In genomic region chr4:71188197-71188625, GRCh38 we compare ENCODE assay signal across 9 cellular contexts.
DNase-seq lines count a peak whose midpoint lies in the region; ATAC-seq and TF ChIP-seq lines count a peak whose summit lies in the region.
"Had no signal": no experiment of that assay in that cellular context is flagged by ENCODE, and none has a peak within 500 bp of the region (broad histone marks: within the 10 kb centered on the region; RNA-seq: fewer than 3 reads in every experiment).

No MANE protein-coding gene starts in this region.

- intact Hi-C loops in naive thymus-derived CD4-positive, alpha-beta T cell (cut with micrococcal nuclease) = loop anchor here (5.0 to 10.0 kb wide), 4 partner anchors 283 to 1837 kb away; partner anchors contain the start of genes GRSF1 (in 2 of the 2) and MOB1B (in 1 of the 2)

- DNase-seq in AG04449 (ENCODE audit: low read depth, low spot score) (no peak), HK-2 (ENCODE audit: unreplicated experiment) (peak; percentile 24), cerebellar cortex (ENCODE audit: low spot score) (peak; percentile 38), NCI-H146 (lab: John Stamatoyannopoulos, UW) (no peak), erythroblast (lab: John Stamatoyannopoulos, UW) (no peak)
- no peak for DNase-seq in naive thymus-derived CD4-positive, alpha-beta T cell
- DNase-seq: MV-4-11 had no signal

- no peak overlapping the region for H3K27ac ChIP-seq in naive thymus-derived CD4-positive, alpha-beta T cell (ENCODE audit: low read depth, low read length)

- H3K9me3 Mint-ChIP-seq in naive thymus-derived CD4-positive, alpha-beta T cell = peaks cover 0 to 1% (median 0%) of the 10 kb centered on the region in 11 donors

- H3K4me1 Mint-ChIP-seq in naive thymus-derived CD4-positive, alpha-beta T cell = peaks cover 15 to 30% (median 25%) of the 10 kb centered on the region in 7 donors

- peak overlapping the region; percentile 81 for H3K4me3 ChIP-seq in AG04449 (ENCODE audit: low read depth, low read length)
- H3K4me3 ChIP-seq in naive thymus-derived CD4-positive, alpha-beta T cell (ENCODE audit: low read length) = peak overlapping the region; percentile 37

- H3K4me3 Mint-ChIP-seq in naive thymus-derived CD4-positive, alpha-beta T cell = peak overlapping the region; percentile 61 to 85 (median 78)

- no peak for TF ChIP-seq POLR2A in erythroblast (IDR thresholded peaks at IDR 0.05; ENCODE audit: low read length)

- peaks cover 4 to 5% of the 10 kb centered on the region in 2 donors for H3K4me1 ChIP-seq in naive thymus-derived CD4-positive, alpha-beta T cell (ENCODE audit: control insufficient read depth in 2 of 2, insufficient read depth in 2 of 2, low read length in 2 of 2)

- ATAC-seq in naive thymus-derived CD4-positive, alpha-beta T cell = no peak
- no peak for ATAC-seq in GM21529 (IDR thresholded peaks at IDR 0.05; ENCODE audit: unreplicated experiment)
- no peak for ATAC-seq in HG02759 (IDR thresholded peaks at IDR 0.05; ENCODE audit: unreplicated experiment)

- no peaks in the 10 kb centered on the region for H3K9me3 ChIP-seq in naive thymus-derived CD4-positive, alpha-beta T cell (ENCODE audit: control insufficient read depth in 2 of 3, low read length in 3 of 3)

- peaks cover 0 to 3% (median 0%) of the 10 kb centered on the region in 5 donors for H3K36me3 Mint-ChIP-seq in naive thymus-derived CD4-positive, alpha-beta T cell

- CTCF ChIA-PET in AG04449 (lab: Yijun Ruan, JAX) = interaction anchor here (0.9 to 5.2 kb wide), 11 partner anchors 8 to 523 kb away, joined by 3 to 30 read pairs (median 4); no protein-coding TSS in a partner anchor
- CTCF ChIA-PET in naive thymus-derived CD4-positive, alpha-beta T cell (lab: Charles Lee) = no interaction called here

- H3K27ac Mint-ChIP-seq in naive thymus-derived CD4-positive, alpha-beta T cell = peak overlapping the region in 1 of 9 donors; percentile 25

- no peak for TF ChIP-seq CTCF in AG04449 (IDR thresholded peaks at IDR 0.05; ENCODE audit: insufficient read depth, low read length, missing control alignments)

- peaks cover 56 to 80% (median 67%) of the 10 kb centered on the region in 5 donors for H3K27me3 Mint-ChIP-seq in naive thymus-derived CD4-positive, alpha-beta T cell

- H3K27me3 ChIP-seq in naive thymus-derived CD4-positive, alpha-beta T cell (ENCODE audit: control insufficient read depth in 2 of 2, insufficient read depth in 2 of 2, low read length in 2 of 2) = peaks cover 0 to 14% of the 10 kb centered on the region in 2 donors

- POLR2A ChIA-PET in AG04449 (lab: Yijun Ruan, JAX) = no interaction called here
- POLR2A ChIA-PET in naive thymus-derived CD4-positive, alpha-beta T cell (lab: Charles Lee) = no interaction called here

- no peaks in the 10 kb centered on the region for H3K36me3 ChIP-seq in naive thymus-derived CD4-positive, alpha-beta T cell (ENCODE audit: control insufficient read depth in 2 of 3, insufficient read depth in 3 of 3, low read length in 3 of 3)

Comparison
In these comparisons a context has a peak if more than half of its experiments do, and no peak if none do; other contexts are left out.
1. DNase-seq: peak in HK-2 (single experiment) and cerebellar cortex (single experiment); none in AG04449 (single experiment), naive thymus-derived CD4-positive, alpha-beta T cell (0 of 9), NCI-H146 (single experiment) and erythroblast (0 of 2).